Comparison of ENCODE assay signal across 1 cellular context in genomic region chr16:89366561-89367537, GRCh38.
TF ChIP-seq lines count a peak whose summit lies in the region.

No MANE protein-coding gene starts in this region.

TF ChIP-seq in GM12878, 131 proteins besides CTCF, POLR2A, EP300 and RAD21 (continued from another document):
- TF ChIP-seq RELB (IDR thresholded peaks at IDR 0.05; ENCODE audit: low read depth) = no peak
- TF ChIP-seq IRF4 (IDR thresholded peaks at IDR 0.05; ENCODE audit: low read depth, low read length) = no peak
- no peak for TF ChIP-seq ASH2L (IDR thresholded peaks at IDR 0.05; ENCODE audit: borderline replicate concordance, low read depth)
- TF ChIP-seq PKNOX1 (IDR thresholded peaks at IDR 0.05) = no peak
- no peak for TF ChIP-seq RUNX3 (IDR thresholded peaks at IDR 0.05; ENCODE audit: low read length)
- TF ChIP-seq TARDBP (IDR thresholded peaks at IDR 0.05; ENCODE audit: borderline replicate concordance) = no peak
- TF ChIP-seq NFYA (IDR thresholded peaks at IDR 0.05; ENCODE audit: borderline replicate concordance, low read depth, low read length) = no peak
- TF ChIP-seq MYB (IDR thresholded peaks at IDR 0.05; ENCODE audit: borderline replicate concordance, low read depth, low read length) = no peak
- TF ChIP-seq E2F4 (IDR thresholded peaks at IDR 0.05; ENCODE audit: low read depth, low read length) = no peak
- no peak for TF ChIP-seq NR2F1 (conservative IDR thresholded peaks at IDR 0.05)
- no peak for TF ChIP-seq KAT2A (conservative IDR thresholded peaks at IDR 0.05; ENCODE audit: control insufficient read depth, low read depth, low read length)
- TF ChIP-seq REST (IDR thresholded peaks at IDR 0.05; ENCODE audit: low read depth, low read length) = no peak
- TF ChIP-seq STAT3 (IDR thresholded peaks at IDR 0.05; ENCODE audit: low read depth, low read length) = no peak
- no peak for TF ChIP-seq YY1 (IDR thresholded peaks at IDR 0.05; ENCODE audit: low read depth, low read length)
